In genomic region chr9:68513385-68513784, GRCh38 we compare ENCODE assay signal across 39 cellular contexts. TPM values are rescaled to one million over a fixed set of nuclear protein-coding genes. Genes with fewer than 3 reads are reported as not detected.
"Had no signal": no experiment of that assay in that cellular context is flagged by ENCODE, and none has a peak within 500 bp of the region (broad histone marks: within the 10 kb centered on the region; RNA-seq: fewer than 3 reads in every experiment).

No MANE protein-coding gene starts in this region.

- ATAC-seq: activated CD8-positive, alpha-beta T cell treated with anti-CD3 and anti-CD28 coated beads for 36 hours; activated T-cell treated with anti-CD3 and anti-CD28 coated beads, Interleukin-2, amount 50 U/mL, for 72 hours; activated T-helper 17 cell treated with anti-CD3 and anti-CD28 coated beads, Interleukin-2, amount 50 U/mL, for 72 hours had no signal

- H3K27me3 ChIP-seq: ascending aorta, cardiac muscle cell, MG63, Peyer's patch, SJCRH30 had no signal

- H3K4me1 ChIP-seq: SJCRH30 had no signal

- H3K9me3 ChIP-seq: MG63, Peyer's patch, SJCRH30 had no signal

- H3K36me3 ChIP-seq: MG63, Peyer's patch, WERI-Rb-1 had no signal

- DNase-seq: activated CD4-positive, alpha-beta T cell treated with anti-CD3 and anti-CD28 coated beads for 1 hour; activated CD4-positive, alpha-beta T cell treated with anti-CD3 and anti-CD28 coated beads for 48 hours; activated CD4-positive, CD25-positive, alpha-beta regulatory T cell; activated CD8-positive, alpha-beta T cell treated with anti-CD3 and anti-CD28 coated beads for 36 hours; activated effector memory CD4-positive, alpha-beta T cell treated with anti-CD3 and anti-CD28 coated beads, Interleukin-2, amount 50 U/mL, for 16 hours; activated naive CD4-positive, alpha-beta T cell; activated naive CD4-positive, alpha-beta T cell treated with anti-CD3 and anti-CD28 coated beads, Interleukin-2, amount 50 U/mL, for 16 hours; activated naive CD8-positive, alpha-beta T cell treated with anti-CD3 and anti-CD28 coated beads for 36 hours; activated T-cell treated with anti-CD3 and anti-CD28 coated beads, Interleukin-2, amount 50 U/mL, for 1 hour; activated T-cell treated with anti-CD3 and anti-CD28 coated beads, Interleukin-2, amount 50 U/mL, for 72 hours; amniotic stem cell; Kasumi-1; KG1; MG63; NCI-H1048; NCI-H1105 treated with DMSO at 0.1 percent for 48 hours; NCI-H1436 treated with DMSO at 0.1 percent for 48 hours; NCI-H1694 treated with DMSO at 0.1 percent for 48 hours; NCI-H2029; NCI-H2171; NCI-H510A; NCI-H526; NCI-H748 treated with DMSO at 0.1 percent for 48 hours; NK-92 treated with Interleukin-12 subunit alpha and Interleukin-12 subunit beta, amount 100 ng/mL, for 24 hours; Peyer's patch; RPMI8226; SHP77; SJCRH30; T1000; WERI-Rb-1 had no signal

- H3K4me3 ChIP-seq: ascending aorta, cardiac muscle cell, MG63, Peyer's patch, SJCRH30, SK-N-MC had no signal

- H3K27ac ChIP-seq: cardiac muscle cell, SJCRH30, SK-N-MC, WERI-Rb-1 had no signal

RNA-seq across cellular contexts. Expression of gene TMEM252, which starts 27.3 kb away (rescaled TPM):
- total RNA-seq: activated CD8-positive, alpha-beta memory T cell treated with anti-CD3 and anti-CD28 coated beads for 36 hours; activated CD8-positive, alpha-beta T cell treated with anti-CD3 and anti-CD28 coated beads for 36 hours; activated naive CD8-positive, alpha-beta T cell treated with anti-CD3 and anti-CD28 coated beads for 36 hours; activated T-cell treated with anti-CD3 and anti-CD28 coated beads, Interleukin-2, amount 50 U/mL, for 72 hours; activated T-helper 17 cell treated with anti-CD3 and anti-CD28 coated beads, Interleukin-2, amount 50 U/mL, for 72 hours; ascending aorta; cardiac muscle cell; PC-3; T-helper 1 cell treated with Interleukin-12 subunit alpha and Interleukin-12 subunit beta and Interleukin-4 antibody, amounts not matched to agents 30 ng/mL and 1 ng/mL, for 36 hours; T-helper 2 cell treated with Interferon-gamma antibody and Interleukin-4, amounts not matched to agents 100 ng/mL and 5 ng/mL, for 36 hours had no signal
- polyA plus RNA-seq: IgD-negative memory B cell had no signal
